ENCODE assay signal across 3 cellular contexts in genomic region chr11:15201586-15201985, GRCh38.
"Had no signal": no experiment of that assay in that cellular context is flagged by ENCODE, and none has a peak within 500 bp of the region (broad histone marks: within the 10 kb centered on the region; RNA-seq: fewer than 3 reads in every experiment).

No MANE protein-coding gene starts in this region.

- DNase-seq: GDM1, GF-D8 had no signal

- H3K4me3 ChIP-seq: GM12878 had no signal

- ATAC-seq: GM12878 had no signal
